28 cellular contexts compared by ENCODE assay signal in genomic region chr22:33996824-33997223, GRCh38.
"Had no signal": no experiment of that assay in that cellular context is flagged by ENCODE, and none has a peak within 500 bp of the region (broad histone marks: within the 10 kb centered on the region; RNA-seq: fewer than 3 reads in every experiment).

No MANE protein-coding gene starts in this region.

- H3K27me3 ChIP-seq: colonic mucosa, foreskin keratinocyte had no signal

- H3K36me3 ChIP-seq: colonic mucosa, esophagus muscularis mucosa, esophagus squamous epithelium, gastrocnemius medialis, gastroesophageal sphincter, heart left ventricle, heart right ventricle had no signal

- H3K27ac ChIP-seq: colonic mucosa, coronary artery, dorsolateral prefrontal cortex, epithelial cell of prostate, esophagus muscularis mucosa, esophagus squamous epithelium, foreskin keratinocyte, gastrocnemius medialis, gastroesophageal sphincter, heart left ventricle, heart right ventricle had no signal

- DNase-seq: colonic mucosa; cortex of kidney; dermis blood vessel endothelial cell; dorsolateral prefrontal cortex; effector CD4-positive, alpha-beta T cell; effector CD8-positive, alpha-beta T cell; effector memory CD4-positive, alpha-beta T cell; effector memory CD8-positive, alpha-beta T cell; endodermal cell; erythroblast; esophagus squamous epithelium; foreskin fibroblast; foreskin keratinocyte; foreskin melanocyte; gastrocnemius medialis; glutamatergic neuron; head of caudate nucleus; heart left ventricle; heart right ventricle had no signal

- H3K4me3 ChIP-seq: colonic mucosa, coronary artery, dorsolateral prefrontal cortex, esophagus muscularis mucosa, esophagus squamous epithelium, gastrocnemius medialis, gastroesophageal sphincter, heart left ventricle, heart right ventricle had no signal

- H3K4me1 ChIP-seq: colonic mucosa, esophagus muscularis mucosa, foreskin keratinocyte, gastrocnemius medialis, gastroesophageal sphincter, heart left ventricle, heart right ventricle had no signal

- ATAC-seq: effector memory CD8-positive, alpha-beta T cell; esophagus mucosa; foreskin keratinocyte; gastrocnemius medialis; gastroesophageal sphincter; heart left ventricle; heart right ventricle had no signal

- H3K9me3 ChIP-seq: colonic mucosa had no signal

- FAIRE-seq: colon, endometrium, endothelial cell of umbilical vein, frontal cortex had no signal
